Comparison of ENCODE assay signal across 8 cellular contexts in genomic region chr17:1454541-1454940, GRCh38. TPM values are rescaled to one million over a fixed set of nuclear protein-coding genes. Genes with fewer than 3 reads are reported as not detected.
DNase-seq lines count a peak whose midpoint lies in the region; ATAC-seq, FAIRE-seq and TF ChIP-seq lines count a peak whose summit lies in the region.

No MANE protein-coding gene starts in this region.

- peak overlapping the region; percentile 72 for H3K27ac Mint-ChIP-seq in activated T-cell treated with anti-CD3 and anti-CD28 coated beads, Interleukin-2, amount 50 U/mL, for 24 hours

- H3K9me3 Mint-ChIP-seq in activated T-cell treated with anti-CD3 and anti-CD28 coated beads, Interleukin-2, amount 50 U/mL, for 24 hours, result no peaks in the 10 kb centered on the region

- TF ChIP-seq CTCF in ascending aorta (IDR thresholded peaks at IDR 0.05), result no peak
- TF ChIP-seq CTCF in HepG2 (CRISPR knock-in tag; IDR thresholded peaks at IDR 0.05), result no peak
- TF ChIP-seq CTCF in thoracic aorta (IDR thresholded peaks at IDR 0.05), result no peak

- H3K4me2 ChIP-seq in HepG2 (ENCODE audit: low read depth, low read length), result peak overlapping the region; percentile 85

- H3K4me3 ChIP-seq in ascending aorta (peak overlapping the region; percentile 75 to 99), HepG2 (replicated peaks in 1 of 3; ENCODE audit: insufficient read depth in 1 of 3, low read depth in 2 of 3, low read length in 3 of 3) (peak overlapping the region; percentile 89 to 99 (median 98)), thoracic aorta (peak overlapping the region; percentile 96)

- H3K9ac ChIP-seq in HepG2 (ENCODE audit: insufficient read depth, low read depth, low read length), result peak overlapping the region; percentile 98

- no peaks in the 10 kb centered on the region for H3K36me3 ChIP-seq in ascending aorta
- no peaks in the 10 kb centered on the region for H3K36me3 ChIP-seq in HepG2 (replicated peaks in 1 of 2; ENCODE audit: control insufficient read depth in 1 of 2, insufficient read depth in 2 of 2, low read length in 2 of 2)
- H3K36me3 ChIP-seq in thoracic aorta, result no peaks in the 10 kb centered on the region

- peaks cover 50% of the 10 kb centered on the region for H3K4me1 Mint-ChIP-seq in activated T-cell treated with anti-CD3 and anti-CD28 coated beads, Interleukin-2, amount 50 U/mL, for 24 hours (ENCODE audit: low read depth)

- POLR2A ChIA-PET in HepG2 (lab: Yijun Ruan, JAX), result interaction anchor here (1.6 to 2.0 kb wide), 2 partner anchors 13 to 62 kb away, joined by 4 to 12 read pairs; partner anchors contain the start of gene INPP5K

- H4K20me1 ChIP-seq in HepG2 (ENCODE audit: insufficient read depth, low read length), result peaks cover 13% of the 10 kb centered on the region; the same call in 1 of the 2 replicates

- TF ChIP-seq EP300 in HepG2 (IDR thresholded peaks at IDR 0.05; ENCODE audit: low read depth in 2 of 2, low read length in 2 of 2), result no peak
- no peak for TF ChIP-seq EP300 in HepG2 (CRISPR knock-in tag; IDR thresholded peaks at IDR 0.05; ENCODE audit: borderline replicate concordance)

- 49% methylated on average over 9 of the region's 9 CpGs for WGBS in HepG2 (ENCODE audit: low lambda C conversion rate)

- no TSS peak for BruUV-seq in HepG2 (replicated peaks; lab: Mats Ljungman, UMichigan)

- H3K9me3 ChIP-seq in ascending aorta (no peaks in the 10 kb centered on the region), HepG2 (ENCODE audit: low read length) (no peaks in the 10 kb centered on the region), thoracic aorta (no peaks in the 10 kb centered on the region)

- TF ChIP-seq POLR2A in HepG2 (IDR thresholded peaks at IDR 0.05; ENCODE audit: insufficient read depth in 1 of 2, low read depth in 2 of 2, low read length in 2 of 2), result no peak

- intact Hi-C loops in ascending aorta (cut with DNase I) (no loop called here), HepG2 (cut with micrococcal nuclease; ENCODE audit: unreplicated experiment) (no loop called here)

- H2AFZ ChIP-seq in HepG2 (ENCODE audit: low read length), result no peak overlapping the region

- peak overlapping the region; percentile 92 for H3K4me3 Mint-ChIP-seq in activated T-cell treated with anti-CD3 and anti-CD28 coated beads, Interleukin-2, amount 50 U/mL, for 24 hours

- no peak for FAIRE-seq in HepG2 (lab: Jason Lieb, UNC)

- H3K27me3 ChIP-seq in ascending aorta (no peaks in the 10 kb centered on the region), HepG2 (ENCODE audit: control insufficient read depth in 1 of 2, insufficient read depth in 2 of 2, low read length in 2 of 2) (no peaks in the 10 kb centered on the region; a peak in 1 of 5 replicates), thoracic aorta (replicated peaks; ENCODE audit: insufficient read depth) (no peaks in the 10 kb centered on the region)

- no peak for DNase-seq in activated T-cell treated with anti-CD3 and anti-CD28 coated beads, Interleukin-2, amount 50 U/mL, for 24 hours
- DNase-seq in activated T-cell treated with anti-CD3 and anti-CD28 coated beads, Interleukin-2, amount 50 U/mL, for 48 hours, result no peak
- DNase-seq in ascending aorta (ENCODE audit: low spot score in 2 of 2) (no peak), HepG2 (ENCODE audit: low spot score) (no peak), thoracic aorta (ENCODE audit: low spot score) (no peak), NCI-H2029 treated with DMSO at 0.1 percent for 48 hours (lab: John Stamatoyannopoulos, UW) (no peak), cerebellar nuclear complex (lab: John Stamatoyannopoulos, UW) (no peak), anterior cingulate cortex (lab: John Stamatoyannopoulos, UW) (no peak)

- no peak for TF ChIP-seq RAD21 in HepG2 (CRISPR knock-in tag; IDR thresholded peaks at IDR 0.05)

- in situ Hi-C loops in HepG2 (cut with HindIII; ENCODE audit: extremely low pct_ligation_motif_present, low pct_unique_long_range_greater_than_20kb), result no loop called here

- ATAC-seq in HepG2 (no peak), thoracic aorta (ENCODE audit: insufficient number of reproducible peaks, low FRiP score, low read depth) (no peak)

- H3K36me3 Mint-ChIP-seq in activated T-cell treated with anti-CD3 and anti-CD28 coated beads, Interleukin-2, amount 50 U/mL, for 24 hours (ENCODE audit: low read depth), result peaks cover 42% of the 10 kb centered on the region

- peaks cover 6% of the 10 kb centered on the region for H3K27me3 Mint-ChIP-seq in activated T-cell treated with anti-CD3 and anti-CD28 coated beads, Interleukin-2, amount 50 U/mL, for 24 hours

- peak overlapping the region; percentile 88 to 99 for H3K27ac ChIP-seq in ascending aorta
- no peak overlapping the region for H3K27ac ChIP-seq in HepG2 (ENCODE audit: extremely low read length, insufficient read depth, low read length)
- H3K27ac ChIP-seq in thoracic aorta, result peak overlapping the region; percentile 98 to 99

- CTCF ChIA-PET in HepG2 (lab: Yijun Ruan, JAX; ENCODE audit: low intra/inter-chr PET ratio, low total read pairs), result interaction anchor here (2.3 kb wide), 1 partner anchor 61 kb away, joined by 7 read pairs; no protein-coding TSS in a partner anchor

- peaks cover 8 to 33% of the 10 kb centered on the region in 2 donors for H3K4me1 ChIP-seq in ascending aorta
- peaks cover 49% of the 10 kb centered on the region for H3K4me1 ChIP-seq in HepG2 (ENCODE audit: insufficient read depth, low read length)
- peaks cover 19 to 54% of the 10 kb centered on the region in 2 donors for H3K4me1 ChIP-seq in thoracic aorta (ENCODE audit: control insufficient read depth in 1 of 2, low read depth in 2 of 2)

- H3K79me2 ChIP-seq in HepG2 (ENCODE audit: insufficient read depth, low read length), result peaks cover 60% of the 10 kb centered on the region

RNA-seq across cellular contexts. Expression of gene CRK, which starts 1.5 kb away (rescaled TPM):
- total RNA-seq in ascending aorta (83.4 TPM), HepG2 (2016; rRNA removed; fragmentation: Illumina TruSeq; extraction: Trizol) (54.2 and 66.2 TPM in 2 replicates), thoracic aorta (10 to 100 TPM; 48.3 to 76.0 TPM)
- total RNA-seq in HepG2 (2016; cell fraction: cytosol; rRNA removed; fragmentation: Illumina TruSeq; extraction: Trizol; ENCODE audit: low read depth), result 6.4 and 7.7 TPM in 2 replicates
- total RNA-seq in HepG2 (2016; cell fraction: insoluble cytoplasmic fraction; rRNA removed; fragmentation: Illumina TruSeq; extraction: Trizol), result 55.2 and 65.5 TPM in 2 replicates
- total RNA-seq in HepG2 (2016; cell fraction: membrane; rRNA removed; fragmentation: Illumina TruSeq; extraction: Trizol), result 35.0 and 35.8 TPM in 2 replicates
- 21.6 and 23.7 TPM in 2 replicates for total RNA-seq in HepG2 (2016; cell fraction: nucleus; rRNA removed; fragmentation: Illumina TruSeq; extraction: Trizol)
- 42.3 and 47.4 TPM in 2 replicates for polyA plus RNA-seq in HepG2 (2011; rRNA removed)
- polyA plus RNA-seq in HepG2 (2011; cell fraction: cytosol; rRNA removed), result 32.4 and 45.6 TPM in 2 replicates
- polyA plus RNA-seq in HepG2 (2011; cell fraction: nucleus; rRNA removed), result 7.9 and 11.0 TPM in 2 replicates
- polyA plus RNA-seq in HepG2 (2012), result 27.3 and 28.9 TPM in 2 replicates
- 3.5 and 3.6 TPM in 2 replicates for polyA plus RNA-seq in HepG2 (2016; cell fraction: cytosol; fragmentation: Illumina TruSeq; extraction: Trizol; ENCODE audit: low read depth)
- 56.6 and 59.0 TPM in 2 replicates for polyA plus RNA-seq in HepG2 (2016; cell fraction: insoluble cytoplasmic fraction; fragmentation: Illumina TruSeq; extraction: Trizol; ENCODE audit: low read depth)
- polyA plus RNA-seq in HepG2 (2016; cell fraction: membrane; fragmentation: Illumina TruSeq; extraction: Trizol; ENCODE audit: low read depth), result 19.4 and 19.8 TPM in 2 replicates
- polyA plus RNA-seq in HepG2 (2016; cell fraction: nucleus; fragmentation: Illumina TruSeq; extraction: Trizol; ENCODE audit: insufficient read depth, low read depth), result 30.2 and 30.5 TPM in 2 replicates
- polyA minus RNA-seq in HepG2 (2011; rRNA and poly(A)+ RNA removed; ENCODE audit: low replicate concordance), result 31.9 and 49.0 TPM in 2 replicates
- polyA minus RNA-seq in HepG2 (2011; cell fraction: cytosol; rRNA and poly(A)+ RNA removed), result 31.0 and 34.3 TPM in 2 replicates
- 13.8 and 19.4 TPM in 2 replicates for polyA minus RNA-seq in HepG2 (2011; cell fraction: nucleus; rRNA and poly(A)+ RNA removed)

RNA-seq across cellular contexts. Expression of gene MYO1C, which starts 37.9 kb away (rescaled TPM):
- total RNA-seq in ascending aorta (251 TPM), HepG2 (2016; rRNA removed; fragmentation: Illumina TruSeq; extraction: Trizol) (22.7 and 27.9 TPM in 2 replicates), thoracic aorta (100 to 1,000 TPM; 160 to 226 TPM)
- 4.3 and 4.7 TPM in 2 replicates for total RNA-seq in HepG2 (2016; cell fraction: cytosol; rRNA removed; fragmentation: Illumina TruSeq; extraction: Trizol; ENCODE audit: low read depth)
- 22.1 and 22.8 TPM in 2 replicates for total RNA-seq in HepG2 (2016; cell fraction: insoluble cytoplasmic fraction; rRNA removed; fragmentation: Illumina TruSeq; extraction: Trizol)
- 12.6 and 13.8 TPM in 2 replicates for total RNA-seq in HepG2 (2016; cell fraction: membrane; rRNA removed; fragmentation: Illumina TruSeq; extraction: Trizol)
- total RNA-seq in HepG2 (2016; cell fraction: nucleus; rRNA removed; fragmentation: Illumina TruSeq; extraction: Trizol), result 16.9 TPM in 2 replicates
- polyA plus RNA-seq in HepG2 (2011; rRNA removed), result 40.8 and 59.8 TPM in 2 replicates
- polyA plus RNA-seq in HepG2 (2011; cell fraction: cytosol; rRNA removed), result 29.8 and 37.1 TPM in 2 replicates
- polyA plus RNA-seq in HepG2 (2011; cell fraction: nucleus; rRNA removed), result 69.2 and 76.6 TPM in 2 replicates
- 26.4 and 32.7 TPM in 2 replicates for polyA plus RNA-seq in HepG2 (2012)
- 3.1 and 3.2 TPM in 2 replicates for polyA plus RNA-seq in HepG2 (2016; cell fraction: cytosol; fragmentation: Illumina TruSeq; extraction: Trizol; ENCODE audit: low read depth)
- 24.4 and 30.4 TPM in 2 replicates for polyA plus RNA-seq in HepG2 (2016; cell fraction: insoluble cytoplasmic fraction; fragmentation: Illumina TruSeq; extraction: Trizol; ENCODE audit: low read depth)
- 10.0 and 10.4 TPM in 2 replicates for polyA plus RNA-seq in HepG2 (2016; cell fraction: membrane; fragmentation: Illumina TruSeq; extraction: Trizol; ENCODE audit: low read depth)
- polyA plus RNA-seq in HepG2 (2016; cell fraction: nucleus; fragmentation: Illumina TruSeq; extraction: Trizol; ENCODE audit: insufficient read depth, low read depth), result 33.4 and 38.4 TPM in 2 replicates
- 118 and 247 TPM in 2 replicates for polyA minus RNA-seq in HepG2 (2011; rRNA and poly(A)+ RNA removed; ENCODE audit: low replicate concordance)
- polyA minus RNA-seq in HepG2 (2011; cell fraction: cytosol; rRNA and poly(A)+ RNA removed), result 37.2 and 50.5 TPM in 2 replicates
- 49.2 and 53.7 TPM in 2 replicates for polyA minus RNA-seq in HepG2 (2011; cell fraction: nucleus; rRNA and poly(A)+ RNA removed)

RNA-seq across cellular contexts. Expression of gene YWHAE, which starts 54.5 kb away (rescaled TPM):
- total RNA-seq in ascending aorta (261 TPM), HepG2 (2016; rRNA removed; fragmentation: Illumina TruSeq; extraction: Trizol) (256 and 504 TPM in 2 replicates), thoracic aorta (100 to 1,000 TPM; 178 to 593 TPM)
- total RNA-seq in HepG2 (2016; cell fraction: cytosol; rRNA removed; fragmentation: Illumina TruSeq; extraction: Trizol; ENCODE audit: low read depth), result 47.1 and 52.6 TPM in 2 replicates
- 277 and 538 TPM in 2 replicates for total RNA-seq in HepG2 (2016; cell fraction: insoluble cytoplasmic fraction; rRNA removed; fragmentation: Illumina TruSeq; extraction: Trizol)
- 139 and 150 TPM in 2 replicates for total RNA-seq in HepG2 (2016; cell fraction: membrane; rRNA removed; fragmentation: Illumina TruSeq; extraction: Trizol)
- total RNA-seq in HepG2 (2016; cell fraction: nucleus; rRNA removed; fragmentation: Illumina TruSeq; extraction: Trizol), result 149 and 165 TPM in 2 replicates
- polyA plus RNA-seq in HepG2 (2011; rRNA removed), result 249 and 335 TPM in 2 replicates
- polyA plus RNA-seq in HepG2 (2011; cell fraction: cytosol; rRNA removed), result 317 and 360 TPM in 2 replicates
- 61.1 and 72.7 TPM in 2 replicates for polyA plus RNA-seq in HepG2 (2011; cell fraction: nucleus; rRNA removed)
- polyA plus RNA-seq in HepG2 (2012), result 349 and 597 TPM in 2 replicates
- 53.7 and 53.8 TPM in 2 replicates for polyA plus RNA-seq in HepG2 (2016; cell fraction: cytosol; fragmentation: Illumina TruSeq; extraction: Trizol; ENCODE audit: low read depth)
- 882 and 909 TPM in 2 replicates for polyA plus RNA-seq in HepG2 (2016; cell fraction: insoluble cytoplasmic fraction; fragmentation: Illumina TruSeq; extraction: Trizol; ENCODE audit: low read depth)
- polyA plus RNA-seq in HepG2 (2016; cell fraction: membrane; fragmentation: Illumina TruSeq; extraction: Trizol; ENCODE audit: low read depth), result 149 and 156 TPM in 2 replicates
- 279 and 293 TPM in 2 replicates for polyA plus RNA-seq in HepG2 (2016; cell fraction: nucleus; fragmentation: Illumina TruSeq; extraction: Trizol; ENCODE audit: insufficient read depth, low read depth)
- polyA minus RNA-seq in HepG2 (2011; rRNA and poly(A)+ RNA removed; ENCODE audit: low replicate concordance), result 266 and 357 TPM in 2 replicates
- polyA minus RNA-seq in HepG2 (2011; cell fraction: cytosol; rRNA and poly(A)+ RNA removed), result 327 and 341 TPM in 2 replicates
- 88.1 and 126 TPM in 2 replicates for polyA minus RNA-seq in HepG2 (2011; cell fraction: nucleus; rRNA and poly(A)+ RNA removed)
